In genomic region chr2:232419245-232420072, GRCh38 we compare ENCODE assay signal across 11 cellular contexts. TPM values are rescaled to one million over a fixed set of nuclear protein-coding genes. Genes with fewer than 3 reads are reported as not detected.
DNase-seq lines count a peak whose midpoint lies in the region; ATAC-seq and TF ChIP-seq lines count a peak whose summit lies in the region.
"Had no signal": no experiment of that assay in that cellular context is flagged by ENCODE, and none has a peak within 500 bp of the region (broad histone marks: within the 10 kb centered on the region; RNA-seq: fewer than 3 reads in every experiment).

No MANE protein-coding gene starts in this region.

- TF ChIP-seq CTCF in WERI-Rb-1 (IDR thresholded peaks at IDR 0.05; ENCODE audit: low read depth, low read length), result no peak
- no peak for TF ChIP-seq CTCF in smooth muscle cell (IDR thresholded peaks at IDR 0.05; ENCODE audit: borderline replicate concordance, insufficient read depth, poor library complexity, severe bottlenecking)
- no peak for TF ChIP-seq CTCF in GM13976 (IDR thresholded peaks at IDR 0.05; ENCODE audit: borderline replicate concordance, control extremely low read depth, extremely low read depth, insufficient read depth, missing control alignments)

- in situ Hi-C loops in GM13976 (cut with MboI; ENCODE audit: low sequenced_read_pairs, unreplicated experiment), result no loop called here

- H4K20me1 ChIP-seq in smooth muscle cell (ENCODE audit: low read depth), result no peaks in the 10 kb centered on the region

- no peak overlapping the region for H2AFZ ChIP-seq in smooth muscle cell (ENCODE audit: low read depth)

- H3K4me1 ChIP-seq in smooth muscle cell (ENCODE audit: low read depth), result peaks cover 13% of the 10 kb centered on the region

- H3K79me2 ChIP-seq in smooth muscle cell (ENCODE audit: low read depth), result no peaks in the 10 kb centered on the region

- H3F3A ChIP-seq in smooth muscle cell (ENCODE audit: low read depth), result no peaks in the 10 kb centered on the region

- peaks cover 43% of the 10 kb centered on the region for H3K27me3 ChIP-seq in WERI-Rb-1 (ENCODE audit: insufficient read depth, low read depth, severe bottlenecking)
- peaks cover 72% of the 10 kb centered on the region for H3K27me3 ChIP-seq in smooth muscle cell (ENCODE audit: low read depth)

- whole genome bisulfite sequencing in smooth muscle cell (ENCODE audit: low lambda C conversion rate), result 3% methylated on average over 79 of the region's 79 CpGs

- H3K9me3 ChIP-seq in WERI-Rb-1 (ENCODE audit: severe bottlenecking) (no peaks in the 10 kb centered on the region), smooth muscle cell (replicated peaks; ENCODE audit: low read depth) (no peaks in the 10 kb centered on the region)

- H3K9ac ChIP-seq in smooth muscle cell (ENCODE audit: low read depth), result no peak overlapping the region

- H3K27ac ChIP-seq in WERI-Rb-1, result no peak overlapping the region
- no peak overlapping the region for H3K27ac ChIP-seq in smooth muscle cell (ENCODE audit: low read depth)
- H3K27ac ChIP-seq: 22Rv1 had no signal

- H3K4me2 ChIP-seq in smooth muscle cell, result peak overlapping the region; percentile 90

- no peak for ATAC-seq in GM21529 (IDR thresholded peaks at IDR 0.05; ENCODE audit: unreplicated experiment)

- DNase-seq in DMS53 (lab: John Stamatoyannopoulos, UW) (peak; percentile 58), DMS53 treated with DMSO at 0.1 percent for 48 hours (lab: John Stamatoyannopoulos, UW; ENCODE audit: unreplicated experiment) (no peak), WERI-Rb-1 (no peak), smooth muscle cell (lab: John Stamatoyannopoulos, UW; ENCODE audit: unreplicated experiment) (no peak), GM13976 (ENCODE audit: low spot score) (no peak), NCI-H1092 treated with DMSO at 0.1 percent for 48 hours (lab: John Stamatoyannopoulos, UW) (no peak)
- DNase-seq: HCEC 1CT had no signal

- peak overlapping the region; percentile 46 for H3K4me3 ChIP-seq in WERI-Rb-1 (ENCODE audit: low read depth, low read length)
- peak overlapping the region; percentile 94 for H3K4me3 ChIP-seq in iPS-11a (ENCODE audit: low read depth, low read length)
- peak overlapping the region; percentile 48 for H3K4me3 ChIP-seq in smooth muscle cell

- H3K36me3 ChIP-seq in WERI-Rb-1 (no peaks in the 10 kb centered on the region), smooth muscle cell (ENCODE audit: low read depth) (no peaks in the 10 kb centered on the region)

RNA-seq across cellular contexts. Expression of gene ALPG, which starts 12.8 kb away (rescaled TPM):
- total RNA-seq in smooth muscle cell, result not detected in 2 replicates
- polyA plus RNA-seq in smooth muscle cell, result not detected in 2 replicates
- total RNA-seq: dermis microvascular lymphatic vessel endothelial cell had no signal

RNA-seq across cellular contexts. Expression of gene ALPI, which starts 36.5 kb away (rescaled TPM):
- not detected in 2 replicates for total RNA-seq in smooth muscle cell
- not detected in 2 replicates for polyA plus RNA-seq in smooth muscle cell
- total RNA-seq: dermis microvascular lymphatic vessel endothelial cell had no signal

RNA-seq across cellular contexts. Expression of gene ALPP, which starts 40.9 kb away (rescaled TPM):
- total RNA-seq in smooth muscle cell, result 0.22 and 0.58 TPM in 2 replicates
- polyA plus RNA-seq in smooth muscle cell, result 0.99 TPM in 1 of 2 replicates, not detected in the other
- total RNA-seq: dermis microvascular lymphatic vessel endothelial cell had no signal
